In genomic region chr3:4976109-4976508, GRCh38 we compare ENCODE assay signal across 1 cellular context.
TF ChIP-seq lines count a peak whose summit lies in the region.

No MANE protein-coding gene starts in this region.

TF ChIP-seq in K562, 482 proteins besides CTCF, POLR2A, EP300 and RAD21 (continued from another document):
- TF ChIP-seq ZBTB9 (CRISPR knock-in tag; IDR thresholded peaks at IDR 0.05), result peak; percentile 93; the same call in 1 of the 2 replicates
- TF ChIP-seq TARDBP (IDR thresholded peaks at IDR 0.05), result peak; percentile 55; the same call in 1 of the 2 replicates
- no peak for TF ChIP-seq PHB2 (IDR thresholded peaks at IDR 0.05; ENCODE audit: low read depth)
- no peak for TF ChIP-seq PBX2 (CRISPR knock-in tag; IDR thresholded peaks at IDR 0.05; ENCODE audit: low read depth)
- TF ChIP-seq PBX2 (tag; conservative IDR thresholded peaks at IDR 0.05; ENCODE audit: low read depth), result 0 out of 2 replicates have a peak, but pooled peaks have one; percentile 11
- TF ChIP-seq ARID2 (IDR thresholded peaks at IDR 0.05), result peak; percentile 97
